Comparison of ENCODE assay signal across 20 cellular contexts in the genomic region with DNA sequence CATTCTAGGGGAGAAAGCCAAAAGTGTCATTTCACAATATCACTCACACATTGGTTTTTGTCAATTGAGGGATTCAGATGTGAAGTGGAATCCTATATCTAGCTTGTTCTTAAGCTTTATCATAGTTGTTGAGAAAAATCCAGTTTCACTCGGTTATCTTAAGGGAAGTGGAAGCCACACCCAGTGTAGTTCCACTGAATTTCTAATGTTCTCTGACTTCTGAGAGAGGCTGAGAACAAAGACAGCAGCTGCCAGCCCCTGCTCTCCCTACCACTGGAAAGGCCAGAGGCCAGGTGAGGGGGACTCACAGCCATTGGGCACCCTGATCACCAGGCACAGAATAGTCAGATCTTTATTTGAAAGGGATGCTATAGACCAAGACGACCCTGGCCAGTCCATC. TPM values are rescaled to one million over a fixed set of nuclear protein-coding genes. Genes with fewer than 3 reads are reported as not detected.
A peak's percentile ranks its signal among the peaks of the same experiment; 100 is the strongest.
DNase-seq lines count a peak whose midpoint lies in the region; ATAC-seq and TF ChIP-seq lines count a peak whose summit lies in the region.
"Had no signal": no experiment of that assay in that cellular context is flagged by ENCODE, and none has a peak within 500 bp of the region (broad histone marks: within the 10 kb centered on the region; RNA-seq: fewer than 3 reads in every experiment).

No MANE protein-coding gene starts in this region.

- H3K27me3 Mint-ChIP-seq in Caco-2 (ENCODE audit: insufficient read depth, unreplicated experiment): no peaks in the 10 kb centered on the region
- no peaks in the 10 kb centered on the region for H3K27me3 Mint-ChIP-seq in T-helper 17 cell
- peaks cover 2% of the 10 kb centered on the region for H3K27me3 Mint-ChIP-seq in chondrocyte (ENCODE audit: low read depth)
- peaks cover 30% of the 10 kb centered on the region for H3K27me3 Mint-ChIP-seq in stimulated activated memory B cell treated with anti-CD40 and anti-IgM and Interleukin-4, amounts not matched to agents 10 μg/mL and 1 μg/mL and 100 μg/mL, for 72 hours

- H3K9me3 Mint-ChIP-seq in Caco-2 (ENCODE audit: unreplicated experiment) (no peaks in the 10 kb centered on the region), chondrocyte (ENCODE audit: low read depth) (no peaks in the 10 kb centered on the region)
- no peaks in the 10 kb centered on the region for H3K9me3 Mint-ChIP-seq in stimulated activated memory B cell treated with anti-CD40 and anti-IgM and Interleukin-4, amounts not matched to agents 10 μg/mL and 1 μg/mL and 100 μg/mL, for 72 hours
- H3K9me3 Mint-ChIP-seq: CD4-positive, alpha-beta memory T cell; HFFc6 had no signal

- intact Hi-C loops in Caco-2 (cut with micrococcal nuclease; ENCODE audit: unreplicated experiment): no loop called here

- POLR2A ChIA-PET in Caco-2 (lab: Charles Lee): no interaction called here

- H3K4me3 Mint-ChIP-seq in Caco-2 (ENCODE audit: unreplicated experiment): no peak overlapping the region
- no peak overlapping the region for H3K4me3 Mint-ChIP-seq in T-helper 17 cell
- H3K4me3 Mint-ChIP-seq in chondrocyte (ENCODE audit: unreplicated experiment): no peak overlapping the region
- no peak overlapping the region for H3K4me3 Mint-ChIP-seq in stimulated activated memory B cell treated with anti-CD40 and anti-IgM and Interleukin-4, amounts not matched to agents 10 μg/mL and 1 μg/mL and 100 μg/mL, for 72 hours
- H3K4me3 Mint-ChIP-seq: CD4-positive, alpha-beta memory T cell; HFFc6 had no signal

- no peaks in the 10 kb centered on the region for H3K36me3 ChIP-seq in Caco-2 (ENCODE audit: control insufficient read depth, insufficient read depth, low read length)
- H3K36me3 ChIP-seq: BLaER1 treated with 17β-estradiol and CSF1 and Interleukin-3, amounts not matched to agents 10 nM and 100 nM; HAP-1 had no signal

- no peaks in the 10 kb centered on the region for H3K27me3 ChIP-seq in Caco-2 (replicated peaks; ENCODE audit: control insufficient read depth, insufficient read depth, low read length)

- H3K27ac Mint-ChIP-seq in Caco-2 (ENCODE audit: unreplicated experiment): peak overlapping the region; percentile 84
- H3K27ac Mint-ChIP-seq in T-helper 17 cell: peak overlapping the region; percentile 24
- no peak overlapping the region for H3K27ac Mint-ChIP-seq in chondrocyte (ENCODE audit: unreplicated experiment)
- H3K27ac Mint-ChIP-seq in stimulated activated memory B cell treated with anti-CD40 and anti-IgM and Interleukin-4, amounts not matched to agents 10 μg/mL and 1 μg/mL and 100 μg/mL, for 72 hours: no peak overlapping the region
- H3K27ac Mint-ChIP-seq: CD4-positive, alpha-beta memory T cell; HFFc6 had no signal

- TF ChIP-seq CTCF in Caco-2 (IDR thresholded peaks at IDR 0.05; ENCODE audit: insufficient read depth in 1 of 2, low read depth in 1 of 2, low read length in 1 of 2, severe bottlenecking in 1 of 2, unreplicated experiment in 1 of 2): no peak
- no peak for TF ChIP-seq CTCF in chondrocyte (IDR thresholded peaks at IDR 0.05)

- CTCF ChIA-PET in Caco-2 (lab: Charles Lee): interaction anchor here (1.2 to 3.9 kb wide), 3 partner anchors 8 to 122 kb away, joined by 4 to 34 read pairs (median 20); a partner anchor contains a TSS

- no TSS peak for BruUV-seq in Caco-2 (replicated peaks; lab: Mats Ljungman, UMichigan)

- peaks cover 4% of the 10 kb centered on the region; the same call in 1 of the 2 replicates for H3K9me3 ChIP-seq in Caco-2
- no peaks in the 10 kb centered on the region for H3K9me3 ChIP-seq in T-helper 17 cell (ENCODE audit: control insufficient read depth, low read length, poor library complexity, severe bottlenecking)
- H3K9me3 ChIP-seq: BLaER1 treated with 17β-estradiol and CSF1 and Interleukin-3, amounts not matched to agents 10 nM and 100 nM; HAP-1 had no signal

- no peak for ATAC-seq in T-helper 17 cell
- peak; percentile 14 for ATAC-seq in stimulated activated memory B cell treated with anti-CD40 and anti-IgM and Interleukin-4, amounts not matched to agents 10 μg/mL and 1 μg/mL and 100 μg/mL, for 72 hours
- ATAC-seq: HepG2 had no signal

- H3K4me1 ChIP-seq in Caco-2: peaks cover 50% of the 10 kb centered on the region

- H3K36me3 Mint-ChIP-seq in Caco-2 (ENCODE audit: insufficient read depth, unreplicated experiment) (peaks cover 8% of the 10 kb centered on the region), T-helper 17 cell (ENCODE audit: low read depth) (no peaks in the 10 kb centered on the region), chondrocyte (ENCODE audit: low read depth) (no peaks in the 10 kb centered on the region)
- no peaks in the 10 kb centered on the region for H3K36me3 Mint-ChIP-seq in stimulated activated memory B cell treated with anti-CD40 and anti-IgM and Interleukin-4, amounts not matched to agents 10 μg/mL and 1 μg/mL and 100 μg/mL, for 72 hours
- H3K36me3 Mint-ChIP-seq: CD4-positive, alpha-beta memory T cell had no signal

- DNase-seq in Caco-2 (peak in 1 of 2 experiments; percentile 28), T-helper 17 cell (no peak), chondrocyte (ENCODE audit: low spot score) (peak; percentile 17), UCSD-AML1 (lab: John Stamatoyannopoulos, UW; ENCODE audit: unreplicated experiment) (no peak), NCI-H1048 (lab: John Stamatoyannopoulos, UW) (no peak), AG08395 (ENCODE audit: low spot score) (no peak)
- DNase-seq: AML-193; CD4-positive, alpha-beta memory T cell; COR-L47; GOT3; HFFc6; KBM-7; NCI-H1417; NCI-H1694; NCI-H526; SHP77 had no signal

- no peak overlapping the region for H3K4me3 ChIP-seq in Caco-2 (ENCODE audit: low read depth, low read length)
- H3K4me3 ChIP-seq: BLaER1 treated with 17β-estradiol and CSF1 and Interleukin-3, amounts not matched to agents 10 nM and 100 nM; HAP-1 had no signal

- H3K4me1 Mint-ChIP-seq in Caco-2 (ENCODE audit: low read depth, unreplicated experiment): peaks cover 38% of the 10 kb centered on the region
- peaks cover 18% of the 10 kb centered on the region for H3K4me1 Mint-ChIP-seq in T-helper 17 cell
- H3K4me1 Mint-ChIP-seq in chondrocyte (ENCODE audit: low read depth): peaks cover 10% of the 10 kb centered on the region
- H3K4me1 Mint-ChIP-seq in stimulated activated memory B cell treated with anti-CD40 and anti-IgM and Interleukin-4, amounts not matched to agents 10 μg/mL and 1 μg/mL and 100 μg/mL, for 72 hours: no peaks in the 10 kb centered on the region

RNA-seq across cellular contexts. Expression of a gene that starts 53.7 kb away (rescaled TPM):
- 99.9 and 102 TPM in 2 replicates for total RNA-seq in Caco-2 (2022)
- total RNA-seq in T-helper 17 cell: 10 to 100 TPM; 53.1 to 60.8 TPM
- total RNA-seq in chondrocyte: 30.1 to 32.8 TPM (median 31.7 TPM) in 3 replicates

RNA-seq across cellular contexts. Expression of a gene that starts 53.9 kb away (rescaled TPM):
- total RNA-seq in Caco-2 (2022) (13.0 and 15.8 TPM in 2 replicates), T-helper 17 cell (1 to 10 TPM; 1.7 to 2.5 TPM), chondrocyte (1.9 to 3.9 TPM (median 3.0 TPM) in 3 replicates)

Comparison
In these comparisons a context has a peak if more than half of its experiments do, and no peak if none do; other contexts are left out.
1. H3K27ac Mint-ChIP-seq: peak in Caco-2 (single experiment) and T-helper 17 cell (single experiment); none in chondrocyte (single experiment) and stimulated activated memory B cell treated with anti-CD40 and anti-IgM and Interleukin-4, amounts not matched to agents 10 μg/mL and 1 μg/mL and 100 μg/mL, for 72 hours (single experiment).